Comparison of ENCODE assay signal across 8 cellular contexts in genomic region chr1:183634429-183635065, GRCh38. TPM values are rescaled to one million over a fixed set of nuclear protein-coding genes. Genes with fewer than 3 reads are reported as not detected.
A peak's percentile ranks its signal among the peaks of the same experiment; 100 is the strongest.
DNase-seq lines count a peak whose midpoint lies in the region; ATAC-seq and TF ChIP-seq lines count a peak whose summit lies in the region.
"Had no signal": no experiment of that assay in that cellular context is flagged by ENCODE, and none has a peak within 500 bp of the region (broad histone marks: within the 10 kb centered on the region; RNA-seq: fewer than 3 reads in every experiment).

No MANE protein-coding gene starts in this region.

- H3K9me2 ChIP-seq in GM23338 (ENCODE audit: insufficient read depth) = no peaks in the 10 kb centered on the region

- no peak for ATAC-seq in GM23338
- ATAC-seq in HG03196 (IDR thresholded peaks at IDR 0.05; ENCODE audit: unreplicated experiment) = no peak

- no peaks in the 10 kb centered on the region for H3K9me3 Mint-ChIP-seq in GM23338

- no peaks in the 10 kb centered on the region for H4K20me1 ChIP-seq in GM23338 (replicated peaks; ENCODE audit: insufficient read depth)

- H3K4me1 ChIP-seq in GM23338 (ENCODE audit: insufficient read depth) = peaks cover 18% of the 10 kb centered on the region
- H3K4me1 ChIP-seq in SJCRH30 = peaks cover 5% of the 10 kb centered on the region; the same call in 1 of the 2 replicates

- peaks cover 34% of the 10 kb centered on the region for H3K4me1 Mint-ChIP-seq in GM23338

- H3K36me3 ChIP-seq in GM23338 (ENCODE audit: insufficient read depth) (peaks cover 10% of the 10 kb centered on the region; the same call in 1 of the 2 replicates), SJCRH30 (peaks cover 7% of the 10 kb centered on the region; the same call in 1 of the 2 replicates)

- H3K79me2 ChIP-seq in GM23338 (replicated peaks; ENCODE audit: insufficient read depth) = peaks cover 26% of the 10 kb centered on the region

- peaks cover 9% of the 10 kb centered on the region; the same call in 1 of the 2 replicates for H3K27me3 ChIP-seq in GM23338 (ENCODE audit: insufficient read depth)
- no peaks in the 10 kb centered on the region for H3K27me3 ChIP-seq in SJCRH30

- TF ChIP-seq CTCF in GM23338 (conservative IDR thresholded peaks at IDR 0.05; ENCODE audit: low read depth in 2 of 2) (no peak), fibroblast of villous mesenchyme (IDR thresholded peaks at IDR 0.05; ENCODE audit: insufficient read depth, low read depth, low read length) (no peak)

- peak overlapping the region; percentile 52 for H3K27ac ChIP-seq in GM23338 (ENCODE audit: low read depth)
- H3K27ac ChIP-seq in SJCRH30 = no peak overlapping the region; the same call in 1 of the 2 replicates
- peak overlapping the region in 20 of 21 experiments; percentile 90 to 99 (median 96) for H3K27ac ChIP-seq in skin epidermis

- H2AFZ ChIP-seq in GM23338 = no peak overlapping the region

- H3K36me3 Mint-ChIP-seq in GM23338 (ENCODE audit: low read depth) = peaks cover 12% of the 10 kb centered on the region

- no peaks in the 10 kb centered on the region for H3K9me3 ChIP-seq in SJCRH30 (replicated peaks)

- peak overlapping the region; percentile 83 for H3K4me2 ChIP-seq in GM23338

- peak overlapping the region; percentile 98 for H3K4me3 Mint-ChIP-seq in GM23338

- H3K27ac Mint-ChIP-seq in GM23338 = no peak overlapping the region

- peak overlapping the region; percentile 71 for H3K4me3 ChIP-seq in GM23338
- peak overlapping the region; percentile 64 for H3K4me3 ChIP-seq in SJCRH30
- H3K4me3 ChIP-seq in fibroblast of villous mesenchyme (ENCODE audit: low read depth, low read length) = peak overlapping the region; percentile 90
- H3K4me3 ChIP-seq in skin epidermis = peak overlapping the region; percentile 62 to 96 (median 86)

- DNase-seq in GM23338 (ENCODE audit: low spot score) (no peak), SJCRH30 (no peak), fibroblast of villous mesenchyme (ENCODE audit: low read depth) (no peak), NCI-H2029 treated with DMSO at 0.1 percent for 48 hours (lab: John Stamatoyannopoulos, UW) (no peak), NCI-H1930 (lab: John Stamatoyannopoulos, UW) (no peak)
- DNase-seq: activated CD4-positive, CD25-positive, alpha-beta regulatory T cell treated with anti-CD3 and anti-CD28 coated beads, Interleukin-2, amount 50 U/mL, for 72 hours had no signal

- H3K27me3 Mint-ChIP-seq in GM23338 (ENCODE audit: insufficient read depth, low read depth, poor library complexity) = peaks cover 9% of the 10 kb centered on the region

- no peaks in the 10 kb centered on the region for H3F3A ChIP-seq in GM23338 (replicated peaks; ENCODE audit: low read depth)

TF ChIP-seq in GM23338, 12 proteins besides CTCF, POLR2A, EP300 and RAD21 (continues in another document):
- TF ChIP-seq STAT1 (IDR thresholded peaks at IDR 0.05; ENCODE audit: unreplicated experiment) = no peak
- TF ChIP-seq POLR2AphosphoS5 (IDR thresholded peaks at IDR 0.05; ENCODE audit: low read depth) = no peak
- TF ChIP-seq JUNB (IDR thresholded peaks at IDR 0.05; ENCODE audit: unreplicated experiment) = no peak
- TF ChIP-seq ZNF114 (CRISPR knock-in tag; IDR thresholded peaks at IDR 0.05) = no peak
- TF ChIP-seq NANOG (IDR thresholded peaks at IDR 0.05; ENCODE audit: borderline replicate concordance) = no peak
- no peak for TF ChIP-seq CREB1 (CRISPR knock-in tag; IDR thresholded peaks at IDR 0.05; ENCODE audit: low read depth)
- no peak for TF ChIP-seq ZNF331 (CRISPR knock-in tag; IDR thresholded peaks at IDR 0.05; ENCODE audit: low read depth)
- TF ChIP-seq ETS1 (IDR thresholded peaks at IDR 0.05) = no peak
- no peak for TF ChIP-seq REST (IDR thresholded peaks at IDR 0.05; ENCODE audit: unreplicated experiment)

RNA-seq across cellular contexts. Expression of gene ARPC5, which starts 1.0 kb away (rescaled TPM):
- total RNA-seq in GM23338 (2014; rRNA removed; shearing (Covaris generic)) = 75.4 and 90.8 TPM in 2 replicates
- 95.9 and 98.9 TPM in 2 replicates for polyA plus RNA-seq in GM23338 (2016; fragmentation: Nextera tagmentation; extraction: Ambion mirVana)
- 67.7 and 68.8 TPM in 2 replicates for total RNA-seq in SJCRH30 (2014; rRNA removed; shearing (Covaris generic))
- total RNA-seq in fibroblast of villous mesenchyme = 114 and 288 TPM in 2 replicates

RNA-seq across cellular contexts. Expression of gene APOBEC4, which starts 18.6 kb away (rescaled TPM):
- total RNA-seq in GM23338 (2014; rRNA removed; shearing (Covaris generic)) = not detected in 2 replicates
- 0.10 TPM in 1 of 2 replicates, not detected in the other for polyA plus RNA-seq in GM23338 (2016; fragmentation: Nextera tagmentation; extraction: Ambion mirVana)
- not detected in 2 replicates for total RNA-seq in SJCRH30 (2014; rRNA removed; shearing (Covaris generic))
- not detected in 2 replicates for total RNA-seq in fibroblast of villous mesenchyme

RNA-seq across cellular contexts. Expression of gene NCF2, which starts 44.3 kb away (rescaled TPM):
- total RNA-seq in GM23338 (2014; rRNA removed; shearing (Covaris generic)) = not detected in 2 replicates
- 0.45 TPM in 1 of 2 replicates, not detected in the other for polyA plus RNA-seq in GM23338 (2016; fragmentation: Nextera tagmentation; extraction: Ambion mirVana)
- total RNA-seq in SJCRH30 (2014; rRNA removed; shearing (Covaris generic)) = 0.25 and 0.55 TPM in 2 replicates
- total RNA-seq in fibroblast of villous mesenchyme = 1.6 TPM in 1 of 2 replicates, not detected in the other
